Comparison of ENCODE assay signal across 1 cellular context in genomic region chr3:31592764-31593163, GRCh38.
A peak's percentile ranks its signal among the peaks of the same experiment; 100 is the strongest.
TF ChIP-seq lines count a peak whose summit lies in the region.

No MANE protein-coding gene starts in this region.

TF ChIP-seq in liver, 16 proteins besides CTCF, POLR2A, EP300 and RAD21 (continued from another document):
- TF ChIP-seq, protein P1, sequence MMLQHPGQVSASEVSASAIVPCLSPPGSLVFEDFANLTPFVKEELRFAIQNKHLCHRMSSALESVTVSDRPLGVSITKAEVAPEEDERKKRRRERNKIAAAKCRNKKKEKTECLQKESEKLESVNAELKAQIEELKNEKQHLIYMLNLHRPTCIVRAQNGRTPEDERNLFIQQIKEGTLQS (IDR thresholded peaks at IDR 0.05): no peak
- TF ChIP-seq NR2F2 (IDR thresholded peaks at IDR 0.05) (peak; percentile 92), GABPA (IDR thresholded peaks at IDR 0.05 in 1 of 2, conservative IDR thresholded peaks at IDR 0.05 in 1 of 2) (peak in 1 of 2 donors; percentile 27), HNF4A (conservative IDR thresholded peaks at IDR 0.05) (peak; percentile 99), FOXA1 (IDR thresholded peaks at IDR 0.05) (no peak), EGR1 (IDR thresholded peaks at IDR 0.05; ENCODE audit: low read depth in 2 of 2) (no peak), SP1 (IDR thresholded peaks at IDR 0.05) (peak; percentile 74)
- TF ChIP-seq, protein P2, sequence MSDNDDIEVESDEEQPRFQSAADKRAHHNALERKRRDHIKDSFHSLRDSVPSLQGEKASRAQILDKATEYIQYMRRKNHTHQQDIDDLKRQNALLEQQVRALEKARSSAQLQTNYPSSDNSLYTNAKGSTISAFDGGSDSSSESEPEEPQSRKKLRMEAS (IDR thresholded peaks at IDR 0.05): peak; percentile 68
TF ChIP-seq in liver: peak in this region for 12.
